ENCODE assay signal across 2 cellular contexts in genomic region chr1:3727042-3727824, GRCh38.
TF ChIP-seq lines count a peak whose summit lies in the region.

No MANE protein-coding gene starts in this region.

TF ChIP-seq in IMR-90, 13 proteins besides CTCF, POLR2A, EP300 and RAD21:
- TF ChIP-seq SMC3 (IDR thresholded peaks at IDR 0.05; ENCODE audit: low read depth, low read length) (no peak), RCOR1 (IDR thresholded peaks at IDR 0.05; ENCODE audit: insufficient replicate concordance, low read length) (no peak), FOS (IDR thresholded peaks at IDR 0.05; ENCODE audit: low read depth, low read length) (no peak), MXI1 (IDR thresholded peaks at IDR 0.05; ENCODE audit: borderline replicate concordance, low read depth, low read length) (no peak)

TF ChIP-seq in GM12878, 131 proteins besides CTCF, POLR2A, EP300 and RAD21:
- TF ChIP-seq CBX3 (IDR thresholded peaks at IDR 0.05; ENCODE audit: borderline replicate concordance, low read depth) (no peak), HDGF (IDR thresholded peaks at IDR 0.05) (no peak), MTA3 (IDR thresholded peaks at IDR 0.05; ENCODE audit: borderline replicate concordance, low read length) (no peak), NR2C2 (IDR thresholded peaks at IDR 0.05; ENCODE audit: borderline replicate concordance, control insufficient read depth, insufficient read length, low read depth) (no peak), MXI1 (IDR thresholded peaks at IDR 0.05; ENCODE audit: low read depth, low read length) (no peak), ZNF384 (IDR thresholded peaks at IDR 0.05; ENCODE audit: borderline replicate concordance, low read depth, low read length) (no peak), NR2C1 (IDR thresholded peaks at IDR 0.05) (no peak), GATAD2B (conservative IDR thresholded peaks at IDR 0.05; ENCODE audit: low read depth) (no peak), BRCA1 (IDR thresholded peaks at IDR 0.05; ENCODE audit: low read depth, low read length) (no peak), RB1 (IDR thresholded peaks at IDR 0.05; ENCODE audit: borderline replicate concordance) (no peak), HSF1 (IDR thresholded peaks at IDR 0.05; ENCODE audit: low read depth, low read length) (no peak), PML (IDR thresholded peaks at IDR 0.05; ENCODE audit: low read length) (no peak), ZNF622 (IDR thresholded peaks at IDR 0.05) (no peak)
- TF ChIP-seq, protein P1, sequence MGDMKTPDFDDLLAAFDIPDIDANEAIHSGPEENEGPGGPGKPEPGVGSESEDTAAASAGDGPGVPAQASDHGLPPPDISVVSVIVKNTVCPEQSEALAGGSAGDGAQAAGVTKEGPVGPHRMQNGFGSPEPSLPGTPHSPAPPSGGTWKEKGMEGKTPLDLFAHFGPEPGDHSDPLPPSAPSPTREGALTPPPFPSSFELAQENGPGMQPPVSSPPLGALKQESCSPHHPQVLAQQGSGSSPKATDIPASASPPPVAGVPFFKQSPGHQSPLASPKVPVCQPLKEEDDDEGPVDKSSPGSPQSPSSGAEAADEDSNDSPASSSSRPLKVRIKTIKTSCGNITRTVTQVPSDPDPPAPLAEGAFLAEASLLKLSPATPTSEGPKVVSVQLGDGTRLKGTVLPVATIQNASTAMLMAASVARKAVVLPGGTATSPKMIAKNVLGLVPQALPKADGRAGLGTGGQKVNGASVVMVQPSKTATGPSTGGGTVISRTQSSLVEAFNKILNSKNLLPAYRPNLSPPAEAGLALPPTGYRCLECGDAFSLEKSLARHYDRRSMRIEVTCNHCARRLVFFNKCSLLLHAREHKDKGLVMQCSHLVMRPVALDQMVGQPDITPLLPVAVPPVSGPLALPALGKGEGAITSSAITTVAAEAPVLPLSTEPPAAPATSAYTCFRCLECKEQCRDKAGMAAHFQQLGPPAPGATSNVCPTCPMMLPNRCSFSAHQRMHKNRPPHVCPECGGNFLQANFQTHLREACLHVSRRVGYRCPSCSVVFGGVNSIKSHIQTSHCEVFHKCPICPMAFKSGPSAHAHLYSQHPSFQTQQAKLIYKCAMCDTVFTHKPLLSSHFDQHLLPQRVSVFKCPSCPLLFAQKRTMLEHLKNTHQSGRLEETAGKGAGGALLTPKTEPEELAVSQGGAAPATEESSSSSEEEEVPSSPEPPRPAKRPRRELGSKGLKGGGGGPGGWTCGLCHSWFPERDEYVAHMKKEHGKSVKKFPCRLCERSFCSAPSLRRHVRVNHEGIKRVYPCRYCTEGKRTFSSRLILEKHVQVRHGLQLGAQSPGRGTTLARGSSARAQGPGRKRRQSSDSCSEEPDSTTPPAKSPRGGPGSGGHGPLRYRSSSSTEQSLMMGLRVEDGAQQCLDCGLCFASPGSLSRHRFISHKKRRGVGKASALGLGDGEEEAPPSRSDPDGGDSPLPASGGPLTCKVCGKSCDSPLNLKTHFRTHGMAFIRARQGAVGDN (IDR thresholded peaks at IDR 0.05) = no peak
- TF ChIP-seq, protein P2, sequence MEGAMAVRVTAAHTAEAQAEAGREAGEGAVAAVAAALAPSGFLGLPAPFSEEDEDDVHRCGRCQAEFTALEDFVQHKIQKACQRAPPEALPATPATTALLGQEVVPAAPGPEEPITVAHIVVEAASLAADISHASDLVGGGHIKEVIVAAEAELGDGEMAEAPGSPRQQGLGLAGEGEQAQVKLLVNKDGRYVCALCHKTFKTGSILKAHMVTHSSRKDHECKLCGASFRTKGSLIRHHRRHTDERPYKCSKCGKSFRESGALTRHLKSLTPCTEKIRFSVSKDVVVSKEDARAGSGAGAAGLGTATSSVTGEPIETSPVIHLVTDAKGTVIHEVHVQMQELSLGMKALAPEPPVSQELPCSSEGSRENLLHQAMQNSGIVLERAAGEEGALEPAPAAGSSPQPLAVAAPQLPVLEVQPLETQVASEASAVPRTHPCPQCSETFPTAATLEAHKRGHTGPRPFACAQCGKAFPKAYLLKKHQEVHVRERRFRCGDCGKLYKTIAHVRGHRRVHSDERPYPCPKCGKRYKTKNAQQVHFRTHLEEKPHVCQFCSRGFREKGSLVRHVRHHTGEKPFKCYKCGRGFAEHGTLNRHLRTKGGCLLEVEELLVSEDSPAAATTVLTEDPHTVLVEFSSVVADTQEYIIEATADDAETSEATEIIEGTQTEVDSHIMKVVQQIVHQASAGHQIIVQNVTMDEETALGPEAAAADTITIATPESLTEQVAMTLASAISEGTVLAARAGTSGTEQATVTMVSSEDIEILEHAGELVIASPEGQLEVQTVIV (IDR thresholded peaks at IDR 0.05; ENCODE audit: borderline replicate concordance, partially characterized antibody) = no peak
